Comparison of ENCODE assay signal across 25 cellular contexts in the genomic region with DNA sequence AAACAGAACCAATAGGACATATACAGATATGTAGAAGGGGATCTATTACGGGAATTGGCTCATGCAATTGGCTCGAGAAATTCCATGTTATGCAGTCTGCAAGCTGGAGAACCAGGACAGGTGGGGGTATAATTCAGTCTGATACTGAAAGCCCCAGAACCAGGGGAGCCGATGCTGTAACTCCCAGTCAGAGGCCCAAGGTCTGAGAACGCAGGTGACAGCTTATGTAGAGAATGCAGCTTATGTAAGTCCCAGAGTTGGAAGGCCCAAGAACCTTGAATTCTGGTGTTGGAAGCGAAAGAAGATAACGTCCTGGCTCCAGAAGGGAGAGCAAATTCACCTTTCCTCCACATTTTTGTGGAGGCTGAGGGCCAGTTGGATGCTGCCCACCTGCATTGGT.
DNase-seq lines count a peak whose midpoint lies in the region; ATAC-seq and TF ChIP-seq lines count a peak whose summit lies in the region.
"Had no signal": no experiment of that assay in that cellular context is flagged by ENCODE, and none has a peak within 500 bp of the region (broad histone marks: within the 10 kb centered on the region; RNA-seq: fewer than 3 reads in every experiment).

No MANE protein-coding gene starts in this region.

- TF ChIP-seq CTCF in heart right ventricle (IDR thresholded peaks at IDR 0.05) (no peak), IMR-90 (conservative IDR thresholded peaks at IDR 0.05; ENCODE audit: low read depth, low read length) (no peak), body of pancreas (IDR thresholded peaks at IDR 0.05) (no peak)

- POLR2A ChIA-PET in IMR-90 (lab: Charles Lee; ENCODE audit: unreplicated experiment), result no interaction called here

- no peak overlapping the region for H4K8ac ChIP-seq in IMR-90 (ENCODE audit: low read depth in 2 of 2, low read length in 2 of 2)

- H3K79me1 ChIP-seq in IMR-90 (ENCODE audit: low read depth in 1 of 2, low read length in 2 of 2), result no peaks in the 10 kb centered on the region

- no peak overlapping the region for H2BK20ac ChIP-seq in IMR-90 (ENCODE audit: low read depth, low read length)

- H3K4ac ChIP-seq in IMR-90 (ENCODE audit: low read depth, low read length), result no peak overlapping the region

- H3K27me3 ChIP-seq in heart right ventricle, result no peaks in the 10 kb centered on the region
- no peaks in the 10 kb centered on the region for H3K27me3 ChIP-seq in IMR-90 (ENCODE audit: control insufficient read depth, insufficient read depth, low read length)
- no peaks in the 10 kb centered on the region for H3K27me3 ChIP-seq in body of pancreas
- H3K27me3 ChIP-seq: BE2C; BLaER1 treated with 17β-estradiol and CSF1 and Interleukin-3, amounts not matched to agents 10 nM and 100 nM had no signal

- H2AK9ac ChIP-seq in IMR-90 (replicated peaks; ENCODE audit: low read depth, low read length, poor library complexity), result no peak overlapping the region

- no peak overlapping the region for H3K23ac ChIP-seq in IMR-90 (ENCODE audit: low read depth, low read length)

- H3K4me1 ChIP-seq in heart right ventricle (peaks cover 0 to 77% (median 32%) of the 10 kb centered on the region in 9 donors), IMR-90 (ENCODE audit: control insufficient read depth, insufficient read depth, low read length) (peaks cover 31% of the 10 kb centered on the region), body of pancreas (peaks cover 24% of the 10 kb centered on the region)
- H3K4me1 ChIP-seq: A549; BLaER1 treated with 17β-estradiol and CSF1 and Interleukin-3, amounts not matched to agents 10 nM and 100 nM had no signal

- H3K56ac ChIP-seq in IMR-90 (ENCODE audit: extremely low read depth, insufficient read depth, low read length), result no peak overlapping the region

- H3K4me1 Mint-ChIP-seq in activated T-cell treated with anti-CD3 and anti-CD28 coated beads, Interleukin-2, amount 50 U/mL, for 72 hours (ENCODE audit: low read depth), result peaks cover 73% of the 10 kb centered on the region
- peaks cover 30% of the 10 kb centered on the region for H3K4me1 Mint-ChIP-seq in activated T-cell treated with anti-CD3 and anti-CD28 coated beads, Interleukin-2, amount 50 U/mL, for 24 hours (ENCODE audit: low read depth)
- peaks cover 62% of the 10 kb centered on the region for H3K4me1 Mint-ChIP-seq in activated T-helper 1 cell treated with anti-CD3 and anti-CD28 coated beads, Interleukin-12 subunit alpha, Interleukin-12 subunit beta, Interleukin-2, Interleukin-4 antibody, amounts not matched to agents 30 ng/mL and 10 ng/mL and 1 ng/mL, durations not matched to agents 14 hours and 24 hours and 36 hours (ENCODE audit: low read depth)

- H3K9me3 ChIP-seq in heart right ventricle (no peaks in the 10 kb centered on the region), IMR-90 (ENCODE audit: control insufficient read depth, insufficient read depth, low read length) (no peaks in the 10 kb centered on the region), body of pancreas (no peaks in the 10 kb centered on the region)
- H3K9me3 ChIP-seq: A549; BE2C; BLaER1 treated with 17β-estradiol and CSF1 and Interleukin-3, amounts not matched to agents 10 nM and 100 nM had no signal

- ATAC-seq in activated T-cell treated with anti-CD3 and anti-CD28 coated beads, Interleukin-2, amount 50 U/mL, for 72 hours (replicated peaks in 1 of 2), result no peak
- ATAC-seq in heart right ventricle (no peak), IMR-90 (ENCODE audit: low read depth) (no peak), body of pancreas (peak; percentile 84)
- ATAC-seq: A549, GM12878 had no signal

- H3K36me3 ChIP-seq in heart right ventricle, result peaks cover 0 to 1% (median 0%) of the 10 kb centered on the region in 9 donors
- H3K36me3 ChIP-seq in IMR-90 (ENCODE audit: control insufficient read depth, insufficient read depth, low read length), result no peaks in the 10 kb centered on the region
- no peaks in the 10 kb centered on the region for H3K36me3 ChIP-seq in body of pancreas (replicated peaks in 1 of 2; ENCODE audit: insufficient read depth in 1 of 2, low read depth in 2 of 2)
- H3K36me3 ChIP-seq: BE2C; BLaER1 treated with 17β-estradiol and CSF1 and Interleukin-3, amounts not matched to agents 10 nM and 100 nM had no signal

- H2BK5ac ChIP-seq in IMR-90 (ENCODE audit: low read depth, low read length, poor library complexity, severe bottlenecking), result no peak overlapping the region

- H3K9me1 ChIP-seq in IMR-90 (ENCODE audit: insufficient read depth, low read length), result peaks cover 16% of the 10 kb centered on the region

- no peak overlapping the region for H2AK5ac ChIP-seq in IMR-90 (ENCODE audit: low read depth, low read length)

- no peak overlapping the region for H2BK120ac ChIP-seq in IMR-90 (ENCODE audit: low read depth, low read length)

- TF ChIP-seq RAD21 in IMR-90 (IDR thresholded peaks at IDR 0.05; ENCODE audit: low read length), result no peak

- H4K5ac ChIP-seq in IMR-90 (ENCODE audit: low read depth, low read length), result no peak overlapping the region

- no TSS peak for BruUV-seq in IMR-90 (replicated peaks; lab: Mats Ljungman, UMichigan)

- H3K27ac Mint-ChIP-seq in activated T-cell treated with anti-CD3 and anti-CD28 coated beads, Interleukin-2, amount 50 U/mL, for 72 hours, result peak overlapping the region; percentile 10
- no peak overlapping the region for H3K27ac Mint-ChIP-seq in activated T-cell treated with anti-CD3 and anti-CD28 coated beads, Interleukin-2, amount 50 U/mL, for 24 hours
- H3K27ac Mint-ChIP-seq in activated T-helper 1 cell treated with anti-CD3 and anti-CD28 coated beads, Interleukin-12 subunit alpha, Interleukin-12 subunit beta, Interleukin-2, Interleukin-4 antibody, amounts not matched to agents 30 ng/mL and 10 ng/mL and 1 ng/mL, durations not matched to agents 14 hours and 24 hours and 36 hours, result no peak overlapping the region
- H3K27ac Mint-ChIP-seq: CD14-positive monocyte; CD4-positive, alpha-beta T cell had no signal

- H4K20me1 ChIP-seq in IMR-90 (ENCODE audit: insufficient read depth, low read length), result 0 out of 2 replicates have a peak, but pooled peaks cover 3% of the 10 kb centered on the region
- H4K20me1 ChIP-seq: BLaER1 treated with 17β-estradiol and CSF1 and Interleukin-3, amounts not matched to agents 10 nM and 100 nM had no signal

- H2AFZ ChIP-seq in IMR-90 (replicated peaks; ENCODE audit: low read length, poor library complexity), result no peak overlapping the region

- H3K4me3 Mint-ChIP-seq in activated T-cell treated with anti-CD3 and anti-CD28 coated beads, Interleukin-2, amount 50 U/mL, for 72 hours, result no peak overlapping the region
- no peak overlapping the region for H3K4me3 Mint-ChIP-seq in activated T-cell treated with anti-CD3 and anti-CD28 coated beads, Interleukin-2, amount 50 U/mL, for 24 hours
- no peak overlapping the region for H3K4me3 Mint-ChIP-seq in activated T-helper 1 cell treated with anti-CD3 and anti-CD28 coated beads, Interleukin-12 subunit alpha, Interleukin-12 subunit beta, Interleukin-2, Interleukin-4 antibody, amounts not matched to agents 30 ng/mL and 10 ng/mL and 1 ng/mL, durations not matched to agents 14 hours and 24 hours and 36 hours
- H3K4me3 Mint-ChIP-seq: CD14-positive monocyte; CD4-positive, alpha-beta T cell; CD8-positive, alpha-beta memory T cell had no signal

- CTCF ChIA-PET in IMR-90 (lab: Yijun Ruan, JAX), result no interaction called here

- H3K27ac ChIP-seq in heart right ventricle (peak overlapping the region in 8 of 10 donors; percentile 1 to 69 (median 32)), IMR-90 (ENCODE audit: insufficient read depth, low read length) (no peak overlapping the region), body of pancreas (peak overlapping the region in 2 of 4 donors; percentile 31 to 46)
- H3K27ac ChIP-seq: 22Rv1; A549; BLaER1 treated with 17β-estradiol and CSF1 and Interleukin-3, amounts not matched to agents 10 nM and 100 nM; GM23248 had no signal

- in situ Hi-C loops in IMR-90 (cut with MboI; ENCODE audit: low sequenced_read_pairs), result no loop called here

- H3K4me3 ChIP-seq in heart right ventricle (no peak overlapping the region), IMR-90 (ENCODE audit: insufficient read depth, low read depth, low read length) (no peak overlapping the region), body of pancreas (no peak overlapping the region)
- H3K4me3 ChIP-seq: A549; BLaER1 treated with 17β-estradiol and CSF1 and Interleukin-3, amounts not matched to agents 10 nM and 100 nM; GM12878; GM23248 had no signal

- H2BK15ac ChIP-seq in IMR-90 (ENCODE audit: low read depth, low read length), result no peak overlapping the region

- WGBS in heart right ventricle, 2 donors, result 63 to 73% methylated on average over 6 of the region's 6 CpGs
- WGBS in IMR-90 (ENCODE audit: extremely low coverage in 2 of 2, insufficient read length in 1 of 2), 2 experiments, result 100% methylated on average over 2 of the region's 6 CpGs; no CpG with 5 or more reads in 1 of the 2 experiments
- WGBS in body of pancreas, 2 donors, result 36 to 48% methylated on average over 6 of the region's 6 CpGs

- TF ChIP-seq POLR2A in IMR-90 (IDR thresholded peaks at IDR 0.05; ENCODE audit: low read depth, low read length), result no peak
- TF ChIP-seq POLR2A in body of pancreas (IDR thresholded peaks at IDR 0.05), result peak in 1 of 3 donors; percentile 19

- H3K27me3 Mint-ChIP-seq in activated T-cell treated with anti-CD3 and anti-CD28 coated beads, Interleukin-2, amount 50 U/mL, for 72 hours (ENCODE audit: low read depth), result peaks cover 6% of the 10 kb centered on the region
- H3K27me3 Mint-ChIP-seq in activated T-cell treated with anti-CD3 and anti-CD28 coated beads, Interleukin-2, amount 50 U/mL, for 24 hours, result no peaks in the 10 kb centered on the region
- H3K27me3 Mint-ChIP-seq in activated T-helper 1 cell treated with anti-CD3 and anti-CD28 coated beads, Interleukin-12 subunit alpha, Interleukin-12 subunit beta, Interleukin-2, Interleukin-4 antibody, amounts not matched to agents 30 ng/mL and 10 ng/mL and 1 ng/mL, durations not matched to agents 14 hours and 24 hours and 36 hours (ENCODE audit: insufficient read depth), result no peaks in the 10 kb centered on the region
- H3K27me3 Mint-ChIP-seq: CD4-positive, alpha-beta T cell had no signal

- H3K14ac ChIP-seq in IMR-90 (replicated peaks; ENCODE audit: low read depth, low read length), result peak overlapping the region; percentile 12; the same call in 1 of the 2 replicates

- H3K36me3 Mint-ChIP-seq in activated T-cell treated with anti-CD3 and anti-CD28 coated beads, Interleukin-2, amount 50 U/mL, for 72 hours (ENCODE audit: insufficient read depth in 2 of 2), result peaks cover 0 to 3% of the 10 kb centered on the region in 2 donors
- no peaks in the 10 kb centered on the region for H3K36me3 Mint-ChIP-seq in activated T-cell treated with anti-CD3 and anti-CD28 coated beads, Interleukin-2, amount 50 U/mL, for 24 hours (ENCODE audit: low read depth)
- H3K36me3 Mint-ChIP-seq in activated T-helper 1 cell treated with anti-CD3 and anti-CD28 coated beads, Interleukin-12 subunit alpha, Interleukin-12 subunit beta, Interleukin-2, Interleukin-4 antibody, amounts not matched to agents 30 ng/mL and 10 ng/mL and 1 ng/mL, durations not matched to agents 14 hours and 24 hours and 36 hours (ENCODE audit: low read depth), result no peaks in the 10 kb centered on the region
- H3K36me3 Mint-ChIP-seq: CD14-positive monocyte had no signal

- intact Hi-C loops in heart right ventricle (cut with DNase I) (no loop called here), cardiac septum (cut with DNase I) (no loop called here), IMR-90 (cut with micrococcal nuclease) (no loop called here), body of pancreas (cut with DNase I) (no loop called here), posterior vena cava (cut with DNase I) (no loop called here)
- intact Hi-C loops in activated T-helper 1 cell treated with anti-CD3 and anti-CD28 coated beads, Interleukin-12 subunit alpha, Interleukin-12 subunit beta, Interleukin-2, Interleukin-4 antibody, amounts not matched to agents 30 ng/mL and 10 ng/mL and 1 ng/mL, durations not matched to agents 14 hours and 24 hours and 36 hours (cut with micrococcal nuclease), result no loop called here

- no peak for DNase-seq in activated T-cell treated with anti-CD3 and anti-CD28 coated beads, Interleukin-2, amount 50 U/mL, for 72 hours
- DNase-seq in activated T-cell treated with anti-CD3 and anti-CD28 coated beads, Interleukin-2, amount 50 U/mL, for 24 hours, result no peak
- no peak for DNase-seq in heart right ventricle
- no peak for DNase-seq in cardiac septum (ENCODE audit: low spot score)
- DNase-seq in IMR-90, result no peak
- DNase-seq in body of pancreas, result peak; percentile 36 to 68 (median 56)
- DNase-seq in activated T-helper 1 cell treated with anti-CD3 and anti-CD28 coated beads, Interleukin-12 subunit alpha, Interleukin-12 subunit beta, Interleukin-2, Interleukin-4 antibody, amounts not matched to agents 30 ng/mL and 10 ng/mL and 1 ng/mL, durations not matched to agents 14 hours and 24 hours and 36 hours (ENCODE audit: low spot score), result no peak
- no peak for DNase-seq in posterior vena cava (ENCODE audit: low spot score)
- DNase-seq: ACHN; AML-193; BE2C; CD4-positive, alpha-beta T cell; CD8-positive, alpha-beta memory T cell; DMS 273 treated with DMSO at 0.1 percent for 48 hours; DMS79; EL; GDM1; GM23248; H7; HCEC 1CT had no signal

- no peak overlapping the region for H3K9ac ChIP-seq in IMR-90 (ENCODE audit: low read depth, low read length)
- H3K9ac ChIP-seq: BLaER1 treated with 17β-estradiol and CSF1 and Interleukin-3, amounts not matched to agents 10 nM and 100 nM; GM23248 had no signal

- H4K91ac ChIP-seq in IMR-90 (ENCODE audit: insufficient read depth, low read depth, low read length), result peak overlapping the region; percentile 34; the same call in 1 of the 2 replicates

- no peak overlapping the region for H3K4me2 ChIP-seq in IMR-90 (ENCODE audit: low read depth, low read length)
- H3K4me2 ChIP-seq: A549; BLaER1 treated with 17β-estradiol and CSF1 and Interleukin-3, amounts not matched to agents 10 nM and 100 nM had no signal

- H3K18ac ChIP-seq in IMR-90 (ENCODE audit: low read depth, low read length), result no peak overlapping the region; the same call in 1 of the 2 replicates

- H3K9me3 Mint-ChIP-seq in activated T-cell treated with anti-CD3 and anti-CD28 coated beads, Interleukin-2, amount 50 U/mL, for 72 hours, result no peaks in the 10 kb centered on the region
- H3K9me3 Mint-ChIP-seq in activated T-cell treated with anti-CD3 and anti-CD28 coated beads, Interleukin-2, amount 50 U/mL, for 24 hours, result no peaks in the 10 kb centered on the region
- no peaks in the 10 kb centered on the region for H3K9me3 Mint-ChIP-seq in activated T-helper 1 cell treated with anti-CD3 and anti-CD28 coated beads, Interleukin-12 subunit alpha, Interleukin-12 subunit beta, Interleukin-2, Interleukin-4 antibody, amounts not matched to agents 30 ng/mL and 10 ng/mL and 1 ng/mL, durations not matched to agents 14 hours and 24 hours and 36 hours
- H3K9me3 Mint-ChIP-seq: CD4-positive, alpha-beta T cell; CD8-positive, alpha-beta memory T cell had no signal

- dilution Hi-C loops in IMR-90 (cut with HindIII; ENCODE audit: low sequenced_read_pairs, unreplicated experiment), result no loop called here

Comparison
In these comparisons a context has a peak if more than half of its experiments do, and no peak if none do; other contexts are left out.
1. DNase-seq: peak in body of pancreas (4 of 4); none in activated T-cell treated with anti-CD3 and anti-CD28 coated beads, Interleukin-2, amount 50 U/mL, for 72 hours (0 of 2), activated T-cell treated with anti-CD3 and anti-CD28 coated beads, Interleukin-2, amount 50 U/mL, for 24 hours (single experiment), heart right ventricle (0 of 2), cardiac septum (single experiment), IMR-90 (single experiment), activated T-helper 1 cell treated with anti-CD3 and anti-CD28 coated beads, Interleukin-12 subunit alpha, Interleukin-12 subunit beta, Interleukin-2, Interleukin-4 antibody, amounts not matched to agents 30 ng/mL and 10 ng/mL and 1 ng/mL, durations not matched to agents 14 hours and 24 hours and 36 hours (single experiment) and posterior vena cava (single experiment).